Comparison of ENCODE assay signal across 1 cellular context in genomic region chr1:44290250-44291094, GRCh38.
A peak's percentile ranks its signal among the peaks of the same experiment; 100 is the strongest.
TF ChIP-seq lines count a peak whose summit lies in the region.

No MANE protein-coding gene starts in this region.

TF ChIP-seq in K562, 482 proteins besides CTCF, POLR2A, EP300 and RAD21 (continued from another document and continues in another):
- TF ChIP-seq ZHX1 (conservative IDR thresholded peaks at IDR 0.05; ENCODE audit: low read length) (no peak), MTA1 (IDR thresholded peaks at IDR 0.05; ENCODE audit: borderline replicate concordance) (peak; percentile 79), ZNF764 (CRISPR knock-in tag; IDR thresholded peaks at IDR 0.05; ENCODE audit: low read depth) (no peak), TFAM (CRISPR knock-in tag; conservative IDR thresholded peaks at IDR 0.05) (no peak), ZNF79 (CRISPR knock-in tag; IDR thresholded peaks at IDR 0.05; ENCODE audit: low read depth) (no peak), KLF13 (tag; IDR thresholded peaks at IDR 0.05; ENCODE audit: borderline replicate concordance, low read depth) (no peak), PHF21A (IDR thresholded peaks at IDR 0.05; ENCODE audit: borderline replicate concordance, low read depth) (no peak), ILF3 (IDR thresholded peaks at IDR 0.05; ENCODE audit: borderline replicate concordance) (no peak), MAX (CRISPR knock-in tag; IDR thresholded peaks at IDR 0.05) (peak; percentile 96), CAMTA2 (CRISPR knock-in tag; conservative IDR thresholded peaks at IDR 0.05) (no peak), E2F5 (CRISPR knock-in tag; IDR thresholded peaks at IDR 0.05) (no peak), ZBTB7A (IDR thresholded peaks at IDR 0.05; ENCODE audit: borderline replicate concordance, control insufficient read depth, low read depth, low read length) (peak; percentile 33; the same call in 1 of the 2 replicates), CXXC5 (CRISPR knock-in tag; IDR thresholded peaks at IDR 0.05) (peak; percentile 99), ZNF143 (CRISPR knock-in tag; IDR thresholded peaks at IDR 0.05) (no peak), ETS2 (tag; IDR thresholded peaks at IDR 0.05; ENCODE audit: borderline replicate concordance, poor library complexity, severe bottlenecking) (no peak), OTX1 (CRISPR knock-in tag; IDR thresholded peaks at IDR 0.05) (no peak), SMAD3 (CRISPR knock-in tag; conservative IDR thresholded peaks at IDR 0.05) (peak; percentile 71; the same call in 1 of the 2 replicates), LCOR (CRISPR knock-in tag; IDR thresholded peaks at IDR 0.05) (peak; percentile 95), BACH1 (tag; IDR thresholded peaks at IDR 0.05) (0 out of 2 replicates have a peak, but pooled peaks have one; percentile 41), E2F8 (IDR thresholded peaks at IDR 0.05; ENCODE audit: low read depth, partially characterized antibody) (peak; percentile 32), MIER1 (IDR thresholded peaks at IDR 0.05; ENCODE audit: low read depth) (no peak), SRSF3 (IDR thresholded peaks at IDR 0.05; ENCODE audit: insufficient read depth, low read length) (no peak), ZNF197 (CRISPR knock-in tag; IDR thresholded peaks at IDR 0.05; ENCODE audit: low read depth) (0 out of 2 replicates have a peak, but pooled peaks have one; percentile 73), ZNF57 (CRISPR knock-in tag; IDR thresholded peaks at IDR 0.05) (no peak), SOX6 (IDR thresholded peaks at IDR 0.05) (peak; percentile 99), SETDB1 (IDR thresholded peaks at IDR 0.05; ENCODE audit: low read length) (no peak), HCFC1 (IDR thresholded peaks at IDR 0.05; ENCODE audit: low read depth, low read length) (no peak), CREBBP (IDR thresholded peaks at IDR 0.05; ENCODE audit: low read depth, low read length) (no peak), ZNF239 (CRISPR knock-in tag; IDR thresholded peaks at IDR 0.05) (peak; percentile 24; the same call in 1 of the 2 replicates), CREB1 (IDR thresholded peaks at IDR 0.05) (0 out of 2 replicates have a peak, but pooled peaks have one; percentile 55), CREB1 (CRISPR knock-in tag; IDR thresholded peaks at IDR 0.05) (peak; percentile 56; the same call in 1 of the 2 replicates), POLR2AphosphoS2 (IDR thresholded peaks at IDR 0.05; ENCODE audit: low read length) (no peak)
- TF ChIP-seq, protein P1, sequence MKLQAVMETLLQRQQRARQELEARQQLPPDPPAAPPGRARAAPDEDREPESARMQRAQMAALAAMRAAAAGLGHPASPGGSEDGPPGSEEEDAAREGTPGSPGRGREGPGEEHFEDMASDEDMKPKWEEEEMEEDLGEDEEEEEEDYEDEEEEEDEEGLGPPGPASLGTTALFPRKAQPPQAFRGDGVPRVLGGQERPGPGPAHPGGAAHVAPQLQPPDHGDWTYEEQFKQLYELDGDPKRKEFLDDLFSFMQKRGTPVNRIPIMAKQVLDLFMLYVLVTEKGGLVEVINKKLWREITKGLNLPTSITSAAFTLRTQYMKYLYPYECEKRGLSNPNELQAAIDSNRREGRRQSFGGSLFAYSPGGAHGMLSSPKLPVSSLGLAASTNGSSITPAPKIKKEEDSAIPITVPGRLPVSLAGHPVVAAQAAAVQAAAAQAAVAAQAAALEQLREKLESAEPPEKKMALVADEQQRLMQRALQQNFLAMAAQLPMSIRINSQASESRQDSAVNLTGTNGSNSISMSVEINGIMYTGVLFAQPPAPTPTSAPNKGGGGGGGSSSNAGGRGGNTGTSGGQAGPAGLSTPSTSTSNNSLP (IDR thresholded peaks at IDR 0.05; ENCODE audit: borderline replicate concordance, low read depth, low read length), result no peak
- TF ChIP-seq, protein P2, sequence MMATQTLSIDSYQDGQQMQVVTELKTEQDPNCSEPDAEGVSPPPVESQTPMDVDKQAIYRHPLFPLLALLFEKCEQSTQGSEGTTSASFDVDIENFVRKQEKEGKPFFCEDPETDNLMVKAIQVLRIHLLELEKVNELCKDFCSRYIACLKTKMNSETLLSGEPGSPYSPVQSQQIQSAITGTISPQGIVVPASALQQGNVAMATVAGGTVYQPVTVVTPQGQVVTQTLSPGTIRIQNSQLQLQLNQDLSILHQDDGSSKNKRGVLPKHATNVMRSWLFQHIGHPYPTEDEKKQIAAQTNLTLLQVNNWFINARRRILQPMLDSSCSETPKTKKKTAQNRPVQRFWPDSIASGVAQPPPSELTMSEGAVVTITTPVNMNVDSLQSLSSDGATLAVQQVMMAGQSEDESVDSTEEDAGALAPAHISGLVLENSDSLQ (IDR thresholded peaks at IDR 0.05), result peak; percentile 83
- TF ChIP-seq, protein P3, sequence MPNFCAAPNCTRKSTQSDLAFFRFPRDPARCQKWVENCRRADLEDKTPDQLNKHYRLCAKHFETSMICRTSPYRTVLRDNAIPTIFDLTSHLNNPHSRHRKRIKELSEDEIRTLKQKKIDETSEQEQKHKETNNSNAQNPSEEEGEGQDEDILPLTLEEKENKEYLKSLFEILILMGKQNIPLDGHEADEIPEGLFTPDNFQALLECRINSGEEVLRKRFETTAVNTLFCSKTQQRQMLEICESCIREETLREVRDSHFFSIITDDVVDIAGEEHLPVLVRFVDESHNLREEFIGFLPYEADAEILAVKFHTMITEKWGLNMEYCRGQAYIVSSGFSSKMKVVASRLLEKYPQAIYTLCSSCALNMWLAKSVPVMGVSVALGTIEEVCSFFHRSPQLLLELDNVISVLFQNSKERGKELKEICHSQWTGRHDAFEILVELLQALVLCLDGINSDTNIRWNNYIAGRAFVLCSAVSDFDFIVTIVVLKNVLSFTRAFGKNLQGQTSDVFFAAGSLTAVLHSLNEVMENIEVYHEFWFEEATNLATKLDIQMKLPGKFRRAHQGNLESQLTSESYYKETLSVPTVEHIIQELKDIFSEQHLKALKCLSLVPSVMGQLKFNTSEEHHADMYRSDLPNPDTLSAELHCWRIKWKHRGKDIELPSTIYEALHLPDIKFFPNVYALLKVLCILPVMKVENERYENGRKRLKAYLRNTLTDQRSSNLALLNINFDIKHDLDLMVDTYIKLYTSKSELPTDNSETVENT (CRISPR knock-in tag; IDR thresholded peaks at IDR 0.05), result no peak
- TF ChIP-seq, protein P4, sequence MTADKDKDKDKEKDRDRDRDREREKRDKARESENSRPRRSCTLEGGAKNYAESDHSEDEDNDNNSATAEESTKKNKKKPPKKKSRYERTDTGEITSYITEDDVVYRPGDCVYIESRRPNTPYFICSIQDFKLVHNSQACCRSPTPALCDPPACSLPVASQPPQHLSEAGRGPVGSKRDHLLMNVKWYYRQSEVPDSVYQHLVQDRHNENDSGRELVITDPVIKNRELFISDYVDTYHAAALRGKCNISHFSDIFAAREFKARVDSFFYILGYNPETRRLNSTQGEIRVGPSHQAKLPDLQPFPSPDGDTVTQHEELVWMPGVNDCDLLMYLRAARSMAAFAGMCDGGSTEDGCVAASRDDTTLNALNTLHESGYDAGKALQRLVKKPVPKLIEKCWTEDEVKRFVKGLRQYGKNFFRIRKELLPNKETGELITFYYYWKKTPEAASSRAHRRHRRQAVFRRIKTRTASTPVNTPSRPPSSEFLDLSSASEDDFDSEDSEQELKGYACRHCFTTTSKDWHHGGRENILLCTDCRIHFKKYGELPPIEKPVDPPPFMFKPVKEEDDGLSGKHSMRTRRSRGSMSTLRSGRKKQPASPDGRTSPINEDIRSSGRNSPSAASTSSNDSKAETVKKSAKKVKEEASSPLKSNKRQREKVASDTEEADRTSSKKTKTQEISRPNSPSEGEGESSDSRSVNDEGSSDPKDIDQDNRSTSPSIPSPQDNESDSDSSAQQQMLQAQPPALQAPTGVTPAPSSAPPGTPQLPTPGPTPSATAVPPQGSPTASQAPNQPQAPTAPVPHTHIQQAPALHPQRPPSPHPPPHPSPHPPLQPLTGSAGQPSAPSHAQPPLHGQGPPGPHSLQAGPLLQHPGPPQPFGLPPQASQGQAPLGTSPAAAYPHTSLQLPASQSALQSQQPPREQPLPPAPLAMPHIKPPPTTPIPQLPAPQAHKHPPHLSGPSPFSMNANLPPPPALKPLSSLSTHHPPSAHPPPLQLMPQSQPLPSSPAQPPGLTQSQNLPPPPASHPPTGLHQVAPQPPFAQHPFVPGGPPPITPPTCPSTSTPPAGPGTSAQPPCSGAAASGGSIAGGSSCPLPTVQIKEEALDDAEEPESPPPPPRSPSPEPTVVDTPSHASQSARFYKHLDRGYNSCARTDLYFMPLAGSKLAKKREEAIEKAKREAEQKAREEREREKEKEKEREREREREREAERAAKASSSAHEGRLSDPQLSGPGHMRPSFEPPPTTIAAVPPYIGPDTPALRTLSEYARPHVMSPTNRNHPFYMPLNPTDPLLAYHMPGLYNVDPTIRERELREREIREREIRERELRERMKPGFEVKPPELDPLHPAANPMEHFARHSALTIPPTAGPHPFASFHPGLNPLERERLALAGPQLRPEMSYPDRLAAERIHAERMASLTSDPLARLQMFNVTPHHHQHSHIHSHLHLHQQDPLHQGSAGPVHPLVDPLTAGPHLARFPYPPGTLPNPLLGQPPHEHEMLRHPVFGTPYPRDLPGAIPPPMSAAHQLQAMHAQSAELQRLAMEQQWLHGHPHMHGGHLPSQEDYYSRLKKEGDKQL (CRISPR knock-in tag; IDR thresholded peaks at IDR 0.05; ENCODE audit: borderline replicate concordance), result 0 out of 2 replicates have a peak, but pooled peaks have one; percentile 56
- TF ChIP-seq, protein P5, sequence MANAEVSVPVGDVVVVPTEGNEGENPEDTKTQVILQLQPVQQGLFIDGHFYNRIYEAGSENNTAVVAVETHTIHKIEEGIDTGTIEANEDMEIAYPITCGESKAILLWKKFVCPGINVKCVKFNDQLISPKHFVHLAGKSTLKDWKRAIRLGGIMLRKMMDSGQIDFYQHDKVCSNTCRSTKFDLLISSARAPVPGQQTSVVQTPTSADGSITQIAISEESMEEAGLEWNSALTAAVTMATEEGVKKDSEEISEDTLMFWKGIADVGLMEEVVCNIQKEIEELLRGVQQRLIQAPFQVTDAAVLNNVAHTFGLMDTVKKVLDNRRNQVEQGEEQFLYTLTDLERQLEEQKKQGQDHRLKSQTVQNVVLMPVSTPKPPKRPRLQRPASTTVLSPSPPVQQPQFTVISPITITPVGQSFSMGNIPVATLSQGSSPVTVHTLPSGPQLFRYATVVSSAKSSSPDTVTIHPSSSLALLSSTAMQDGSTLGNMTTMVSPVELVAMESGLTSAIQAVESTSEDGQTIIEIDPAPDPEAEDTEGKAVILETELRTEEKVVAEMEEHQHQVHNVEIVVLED (CRISPR knock-in tag; IDR thresholded peaks at IDR 0.05), result no peak
- TF ChIP-seq, protein P6, sequence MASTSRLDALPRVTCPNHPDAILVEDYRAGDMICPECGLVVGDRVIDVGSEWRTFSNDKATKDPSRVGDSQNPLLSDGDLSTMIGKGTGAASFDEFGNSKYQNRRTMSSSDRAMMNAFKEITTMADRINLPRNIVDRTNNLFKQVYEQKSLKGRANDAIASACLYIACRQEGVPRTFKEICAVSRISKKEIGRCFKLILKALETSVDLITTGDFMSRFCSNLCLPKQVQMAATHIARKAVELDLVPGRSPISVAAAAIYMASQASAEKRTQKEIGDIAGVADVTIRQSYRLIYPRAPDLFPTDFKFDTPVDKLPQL (IDR thresholded peaks at IDR 0.05; ENCODE audit: extremely low read depth, insufficient read length), result no peak
- TF ChIP-seq, protein P7, sequence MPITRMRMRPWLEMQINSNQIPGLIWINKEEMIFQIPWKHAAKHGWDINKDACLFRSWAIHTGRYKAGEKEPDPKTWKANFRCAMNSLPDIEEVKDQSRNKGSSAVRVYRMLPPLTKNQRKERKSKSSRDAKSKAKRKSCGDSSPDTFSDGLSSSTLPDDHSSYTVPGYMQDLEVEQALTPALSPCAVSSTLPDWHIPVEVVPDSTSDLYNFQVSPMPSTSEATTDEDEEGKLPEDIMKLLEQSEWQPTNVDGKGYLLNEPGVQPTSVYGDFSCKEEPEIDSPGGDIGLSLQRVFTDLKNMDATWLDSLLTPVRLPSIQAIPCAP (CRISPR knock-in tag; IDR thresholded peaks at IDR 0.05; ENCODE audit: borderline replicate concordance), result no peak
